In genomic region chr18:70422061-70422965, GRCh38 we compare ENCODE assay signal across 8 cellular contexts.
DNase-seq lines count a peak whose midpoint lies in the region; ATAC-seq and TF ChIP-seq lines count a peak whose summit lies in the region.

No MANE protein-coding gene starts in this region.

- H3K36me3 ChIP-seq in GM23338 (ENCODE audit: insufficient read depth) (no peaks in the 10 kb centered on the region), mesendoderm (ENCODE audit: control insufficient read depth, insufficient read depth, low read length) (no peaks in the 10 kb centered on the region)

- TF ChIP-seq CTCF in GM23338 (conservative IDR thresholded peaks at IDR 0.05; ENCODE audit: low read depth in 2 of 2): no peak

- H3K56ac ChIP-seq in mesendoderm (ENCODE audit: low read length): peak overlapping the region; percentile 27

- H3K79me1 ChIP-seq in mesendoderm (ENCODE audit: low read length): no peaks in the 10 kb centered on the region

- H2BK5ac ChIP-seq in mesendoderm (ENCODE audit: low read length): no peak overlapping the region

- no peak overlapping the region for H3K9ac ChIP-seq in mesendoderm (ENCODE audit: low read length)

- no peak overlapping the region for H3K18ac ChIP-seq in mesendoderm (ENCODE audit: low read length)

- no peaks in the 10 kb centered on the region for H3K9me2 ChIP-seq in GM23338 (ENCODE audit: insufficient read depth)

- DNase-seq in GM23338 (ENCODE audit: low spot score): no peak
- DNase-seq in NOMO-1 (lab: John Stamatoyannopoulos, UW; ENCODE audit: unreplicated experiment in 2 of 2): peak; percentile 79 to 90
- peak; percentile 67 for DNase-seq in mesendoderm
- DNase-seq in NCI-H774 (lab: John Stamatoyannopoulos, UW): no peak
- DNase-seq in mesenteric fat pad (ENCODE audit: low spot score): no peak
- DNase-seq in posterior cingulate gyrus: no peak

- peaks cover 11% of the 10 kb centered on the region for H3K4me1 ChIP-seq in GM23338 (ENCODE audit: insufficient read depth)
- peaks cover 7% of the 10 kb centered on the region for H3K4me1 ChIP-seq in mesendoderm (ENCODE audit: control insufficient read depth, low read depth, low read length)

- no peaks in the 10 kb centered on the region for H3K27me3 Mint-ChIP-seq in GM23338 (ENCODE audit: insufficient read depth, low read depth, poor library complexity)
- no peaks in the 10 kb centered on the region for H3K27me3 Mint-ChIP-seq in dendritic cell treated with granulocyte-macrophage colony-stimulating factor and Interleukin-4, amounts not matched to agents 40 ng/mL and 50 ng/mL, for 4 days

- H3K4me3 ChIP-seq in GM23338: no peak overlapping the region
- no peak overlapping the region for H3K4me3 ChIP-seq in mesendoderm (ENCODE audit: low read length)

- H2AK5ac ChIP-seq in mesendoderm (ENCODE audit: low read length): no peak overlapping the region

- H2BK120ac ChIP-seq in mesendoderm (ENCODE audit: low read depth, low read length): no peak overlapping the region

- H3K79me2 ChIP-seq in GM23338 (replicated peaks; ENCODE audit: insufficient read depth) (no peaks in the 10 kb centered on the region), mesendoderm (ENCODE audit: control insufficient read depth, insufficient read depth, low read length) (no peaks in the 10 kb centered on the region)

- peak overlapping the region; percentile 6; the same call in 1 of the 2 replicates for H2AFZ ChIP-seq in GM23338

- H4K5ac ChIP-seq in mesendoderm (ENCODE audit: low read length): no peak overlapping the region

- H3K4me3 Mint-ChIP-seq in GM23338: no peak overlapping the region
- H3K4me3 Mint-ChIP-seq in dendritic cell treated with granulocyte-macrophage colony-stimulating factor and Interleukin-4, amounts not matched to agents 40 ng/mL and 50 ng/mL, for 4 days: no peak overlapping the region

- intact Hi-C loops in dendritic cell treated with granulocyte-macrophage colony-stimulating factor and Interleukin-4, amounts not matched to agents 40 ng/mL and 50 ng/mL, for 4 days (cut with micrococcal nuclease): no loop called here
- intact Hi-C loops in posterior cingulate gyrus (cut with DNase I): no loop called here

- peaks cover 28% of the 10 kb centered on the region for H3K4me1 Mint-ChIP-seq in GM23338
- peaks cover 58% of the 10 kb centered on the region for H3K4me1 Mint-ChIP-seq in dendritic cell treated with granulocyte-macrophage colony-stimulating factor and Interleukin-4, amounts not matched to agents 40 ng/mL and 50 ng/mL, for 4 days (ENCODE audit: low read depth)

- H4K8ac ChIP-seq in mesendoderm (ENCODE audit: low read depth, low read length): no peak overlapping the region

- no peak overlapping the region for H2BK15ac ChIP-seq in mesendoderm (replicated peaks; ENCODE audit: low read depth)

- H3K9me3 Mint-ChIP-seq in GM23338: no peaks in the 10 kb centered on the region
- H3K9me3 Mint-ChIP-seq in dendritic cell treated with granulocyte-macrophage colony-stimulating factor and Interleukin-4, amounts not matched to agents 40 ng/mL and 50 ng/mL, for 4 days: no peaks in the 10 kb centered on the region

- H3K27me3 ChIP-seq in GM23338 (ENCODE audit: insufficient read depth): no peaks in the 10 kb centered on the region
- H3K27me3 ChIP-seq in mesendoderm (ENCODE audit: insufficient read depth, low read length, poor library complexity): no peaks in the 10 kb centered on the region

- H3K4me2 ChIP-seq in GM23338: no peak overlapping the region
- no peak overlapping the region for H3K4me2 ChIP-seq in mesendoderm (ENCODE audit: low read length)

- H3F3A ChIP-seq in GM23338 (replicated peaks; ENCODE audit: low read depth): no peaks in the 10 kb centered on the region

- no peaks in the 10 kb centered on the region for H3K36me3 Mint-ChIP-seq in GM23338 (ENCODE audit: low read depth)
- no peaks in the 10 kb centered on the region for H3K36me3 Mint-ChIP-seq in dendritic cell treated with granulocyte-macrophage colony-stimulating factor and Interleukin-4, amounts not matched to agents 40 ng/mL and 50 ng/mL, for 4 days (ENCODE audit: low read depth)

- H3K27ac Mint-ChIP-seq in GM23338: no peak overlapping the region
- H3K27ac Mint-ChIP-seq in dendritic cell treated with granulocyte-macrophage colony-stimulating factor and Interleukin-4, amounts not matched to agents 40 ng/mL and 50 ng/mL, for 4 days: peak overlapping the region; percentile 58

- no CpG with 5 or more reads among the region's 3 CpGs for WGBS in mesendoderm (ENCODE audit: extremely low coverage, insufficient coverage, low lambda C conversion rate)

- no peak overlapping the region for H3K23ac ChIP-seq in mesendoderm (ENCODE audit: low read length)

- ATAC-seq in GM23338 (peak; percentile 27; the same call in 1 of the 3 replicates), HG03571 (IDR thresholded peaks at IDR 0.05; ENCODE audit: unreplicated experiment) (no peak)

- no peak overlapping the region for H3K4ac ChIP-seq in mesendoderm (ENCODE audit: low read depth, low read length)

- H3K27ac ChIP-seq in GM23338 (ENCODE audit: low read depth): no peak overlapping the region
- peak overlapping the region; percentile 29 for H3K27ac ChIP-seq in mesendoderm (ENCODE audit: low read depth, low read length)

- H4K20me1 ChIP-seq in GM23338 (replicated peaks; ENCODE audit: insufficient read depth): no peaks in the 10 kb centered on the region

TF ChIP-seq in GM23338, 12 proteins besides CTCF, POLR2A, EP300 and RAD21 (continues in another document):
- TF ChIP-seq EZH2 (IDR thresholded peaks at IDR 0.05; ENCODE audit: low read depth, unreplicated experiment) (no peak), NANOG (IDR thresholded peaks at IDR 0.05; ENCODE audit: borderline replicate concordance) (no peak), CREB1 (CRISPR knock-in tag; IDR thresholded peaks at IDR 0.05; ENCODE audit: low read depth) (no peak), POLR2AphosphoS5 (IDR thresholded peaks at IDR 0.05; ENCODE audit: low read depth) (no peak), ZNF462 (CRISPR knock-in tag; IDR thresholded peaks at IDR 0.05) (no peak), ZNF331 (CRISPR knock-in tag; IDR thresholded peaks at IDR 0.05; ENCODE audit: low read depth) (no peak), ZNF114 (CRISPR knock-in tag; IDR thresholded peaks at IDR 0.05) (no peak), EZH2phosphoT487 (IDR thresholded peaks at IDR 0.05; ENCODE audit: unreplicated experiment) (no peak)

Comparison
In these comparisons a context has a peak if more than half of its experiments do, and no peak if none do; other contexts are left out.
1. DNase-seq: peak in NOMO-1 (2 of 2) and mesendoderm (single experiment); none in GM23338 (single experiment), NCI-H774 (single experiment), mesenteric fat pad (single experiment) and posterior cingulate gyrus (0 of 10).